ENCODE assay signal across 1 cellular context in the genomic region with DNA sequence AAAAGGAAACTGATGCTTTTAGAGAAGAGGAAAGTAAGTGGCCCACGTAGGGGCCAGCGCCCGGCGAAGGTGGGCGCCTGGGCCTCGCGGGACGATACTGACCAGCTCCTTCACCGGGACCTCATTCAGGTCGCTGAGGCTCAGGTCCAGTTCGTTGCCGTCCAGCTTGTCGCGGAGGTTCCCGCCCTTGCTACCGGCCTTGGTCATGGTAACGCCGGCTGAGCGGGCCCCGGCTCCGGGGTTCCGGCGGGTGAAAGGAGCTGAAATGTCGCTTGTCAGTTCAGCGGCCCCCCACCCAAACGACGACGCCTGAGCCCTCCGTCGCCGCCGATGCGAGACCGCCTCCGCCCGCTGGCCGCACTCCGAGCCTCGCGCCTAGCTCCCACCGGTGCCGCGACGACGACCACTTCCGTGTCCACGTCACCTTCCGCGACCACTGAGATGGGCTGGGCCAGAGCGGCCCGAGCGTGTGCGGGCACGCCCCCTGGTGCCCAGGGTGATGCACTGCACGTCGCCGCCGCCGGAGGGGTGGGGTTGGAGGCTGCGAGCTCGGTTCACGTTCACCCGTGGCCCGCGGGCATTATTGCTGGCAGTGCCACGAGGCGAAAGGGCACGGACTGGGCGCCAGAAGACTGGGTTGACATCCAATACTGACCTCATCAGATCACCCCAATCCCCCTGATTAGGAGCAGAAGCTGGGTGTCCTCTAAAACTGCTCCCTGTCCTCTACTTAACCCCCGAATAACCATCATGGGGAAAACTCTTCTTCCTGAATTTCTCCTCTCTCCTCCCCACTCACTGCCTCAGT.
TF ChIP-seq lines count a peak whose summit lies in the region.

Gene LRRC59 (minus strand): TSS at position 413 of the 808 bp plus-strand sequence. CDS start 206 bp downstream, at position 207.

TF ChIP-seq in HepG2, 621 proteins besides CTCF, POLR2A, EP300 and RAD21 (continued from another document and continues in another):
- TF ChIP-seq ZBTB33 (CRISPR knock-in tag; IDR thresholded peaks at IDR 0.05) (peak; percentile 94), MIER3 (CRISPR knock-in tag; IDR thresholded peaks at IDR 0.05; ENCODE audit: borderline replicate concordance) (peak; percentile 100), MAF1 (CRISPR knock-in tag; IDR thresholded peaks at IDR 0.05; ENCODE audit: borderline replicate concordance) (peak; percentile 95), SYNCRIP (IDR thresholded peaks at IDR 0.05; ENCODE audit: insufficient read depth, low read depth, low read length) (no peak), ZIK1 (CRISPR knock-in tag; IDR thresholded peaks at IDR 0.05; ENCODE audit: borderline replicate concordance, low read depth) (peak; percentile 98), MLX (CRISPR knock-in tag; IDR thresholded peaks at IDR 0.05) (peak; percentile 61; the same call in 1 of the 2 replicates), HOXA5 (CRISPR knock-in tag; IDR thresholded peaks at IDR 0.05) (peak; percentile 98), ZNF816 (CRISPR knock-in tag; IDR thresholded peaks at IDR 0.05; ENCODE audit: borderline replicate concordance) (0 out of 2 replicates have a peak, but pooled peaks have one; percentile 78), MBD4 (IDR thresholded peaks at IDR 0.05; ENCODE audit: borderline replicate concordance, low read length) (no peak), KAT7 (CRISPR knock-in tag; IDR thresholded peaks at IDR 0.05; ENCODE audit: borderline replicate concordance) (peak; percentile 100), GABPA (IDR thresholded peaks at IDR 0.05; ENCODE audit: low read depth, low read length) (peak; percentile 83), GABPA (CRISPR knock-in tag; IDR thresholded peaks at IDR 0.05; ENCODE audit: low read depth) (peak; percentile 90), ZFP37 (CRISPR knock-in tag; IDR thresholded peaks at IDR 0.05; ENCODE audit: borderline replicate concordance) (no peak), ZFP90 (CRISPR knock-in tag; IDR thresholded peaks at IDR 0.05; ENCODE audit: borderline replicate concordance) (peak; percentile 93; the same call in 1 of the 2 replicates), HDAC1 (CRISPR knock-in tag; IDR thresholded peaks at IDR 0.05) (peak; percentile 100), ZNF263 (CRISPR knock-in tag; IDR thresholded peaks at IDR 0.05) (peak; percentile 64; the same call in 1 of the 2 replicates), ZNF235 (CRISPR knock-in tag; IDR thresholded peaks at IDR 0.05; ENCODE audit: borderline replicate concordance) (no peak; the same call in 1 of the 2 replicates), JUND (CRISPR knock-in tag; IDR thresholded peaks at IDR 0.05) (peak; percentile 98), ZSCAN21 (CRISPR knock-in tag; IDR thresholded peaks at IDR 0.05; ENCODE audit: borderline replicate concordance) (peak; percentile 98), ZNF75D (CRISPR knock-in tag; IDR thresholded peaks at IDR 0.05; ENCODE audit: borderline replicate concordance) (no peak), ZNF709 (CRISPR knock-in tag; IDR thresholded peaks at IDR 0.05) (peak; percentile 99), ZNF143 (CRISPR knock-in tag; IDR thresholded peaks at IDR 0.05) (peak; percentile 80), CHD2 (IDR thresholded peaks at IDR 0.05; ENCODE audit: low read depth, low read length) (no peak; the same call in 1 of the 2 replicates), RARG (CRISPR knock-in tag; IDR thresholded peaks at IDR 0.05; ENCODE audit: low read depth) (no peak; the same call in 1 of the 2 replicates), BRD4 (CRISPR knock-in tag; IDR thresholded peaks at IDR 0.05) (peak; percentile 99), TOE1 (CRISPR knock-in tag; IDR thresholded peaks at IDR 0.05) (peak; percentile 93), ZNF451 (CRISPR knock-in tag; IDR thresholded peaks at IDR 0.05) (peak; percentile 96; the same call in 1 of the 2 replicates), SRY (CRISPR knock-in tag; IDR thresholded peaks at IDR 0.05) (peak; percentile 97), MTF1 (CRISPR knock-in tag; IDR thresholded peaks at IDR 0.05) (no peak; the same call in 1 of the 2 replicates), ARNTL (CRISPR knock-in tag; IDR thresholded peaks at IDR 0.05) (peak; percentile 87), DMAP1 (CRISPR knock-in tag; IDR thresholded peaks at IDR 0.05) (peak; percentile 100), ZNF24 (IDR thresholded peaks at IDR 0.05) (peak; percentile 22; the same call in 1 of the 2 replicates), ZNF207 (IDR thresholded peaks at IDR 0.05; ENCODE audit: borderline replicate concordance) (no peak), FOSL1 (CRISPR knock-in tag; IDR thresholded peaks at IDR 0.05; ENCODE audit: borderline replicate concordance) (peak; percentile 51; the same call in 1 of the 2 replicates), ZBTB38 (CRISPR knock-in tag; IDR thresholded peaks at IDR 0.05) (peak; percentile 97), ZNF564 (CRISPR knock-in tag; IDR thresholded peaks at IDR 0.05) (peak; percentile 97), ZNF253 (CRISPR knock-in tag; IDR thresholded peaks at IDR 0.05; ENCODE audit: borderline replicate concordance) (peak; percentile 86; the same call in 1 of the 2 replicates), ZSCAN20 (CRISPR knock-in tag; IDR thresholded peaks at IDR 0.05; ENCODE audit: borderline replicate concordance) (0 out of 2 replicates have a peak, but pooled peaks have one; percentile 10), ZNF629 (CRISPR knock-in tag; conservative IDR thresholded peaks at IDR 0.05) (peak; percentile 43)
- TF ChIP-seq, protein P1, sequence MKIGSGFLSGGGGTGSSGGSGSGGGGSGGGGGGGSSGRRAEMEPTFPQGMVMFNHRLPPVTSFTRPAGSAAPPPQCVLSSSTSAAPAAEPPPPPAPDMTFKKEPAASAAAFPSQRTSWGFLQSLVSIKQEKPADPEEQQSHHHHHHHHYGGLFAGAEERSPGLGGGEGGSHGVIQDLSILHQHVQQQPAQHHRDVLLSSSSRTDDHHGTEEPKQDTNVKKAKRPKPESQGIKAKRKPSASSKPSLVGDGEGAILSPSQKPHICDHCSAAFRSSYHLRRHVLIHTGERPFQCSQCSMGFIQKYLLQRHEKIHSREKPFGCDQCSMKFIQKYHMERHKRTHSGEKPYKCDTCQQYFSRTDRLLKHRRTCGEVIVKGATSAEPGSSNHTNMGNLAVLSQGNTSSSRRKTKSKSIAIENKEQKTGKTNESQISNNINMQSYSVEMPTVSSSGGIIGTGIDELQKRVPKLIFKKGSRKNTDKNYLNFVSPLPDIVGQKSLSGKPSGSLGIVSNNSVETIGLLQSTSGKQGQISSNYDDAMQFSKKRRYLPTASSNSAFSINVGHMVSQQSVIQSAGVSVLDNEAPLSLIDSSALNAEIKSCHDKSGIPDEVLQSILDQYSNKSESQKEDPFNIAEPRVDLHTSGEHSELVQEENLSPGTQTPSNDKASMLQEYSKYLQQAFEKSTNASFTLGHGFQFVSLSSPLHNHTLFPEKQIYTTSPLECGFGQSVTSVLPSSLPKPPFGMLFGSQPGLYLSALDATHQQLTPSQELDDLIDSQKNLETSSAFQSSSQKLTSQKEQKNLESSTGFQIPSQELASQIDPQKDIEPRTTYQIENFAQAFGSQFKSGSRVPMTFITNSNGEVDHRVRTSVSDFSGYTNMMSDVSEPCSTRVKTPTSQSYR (CRISPR knock-in tag; IDR thresholded peaks at IDR 0.05; ENCODE audit: borderline replicate concordance): peak; percentile 78; the same call in 1 of the 2 replicates
- TF ChIP-seq, protein P2, sequence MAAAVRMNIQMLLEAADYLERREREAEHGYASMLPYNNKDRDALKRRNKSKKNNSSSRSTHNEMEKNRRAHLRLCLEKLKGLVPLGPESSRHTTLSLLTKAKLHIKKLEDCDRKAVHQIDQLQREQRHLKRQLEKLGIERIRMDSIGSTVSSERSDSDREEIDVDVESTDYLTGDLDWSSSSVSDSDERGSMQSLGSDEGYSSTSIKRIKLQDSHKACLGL (CRISPR knock-in tag; IDR thresholded peaks at IDR 0.05): peak; percentile 96
- TF ChIP-seq, protein P3, sequence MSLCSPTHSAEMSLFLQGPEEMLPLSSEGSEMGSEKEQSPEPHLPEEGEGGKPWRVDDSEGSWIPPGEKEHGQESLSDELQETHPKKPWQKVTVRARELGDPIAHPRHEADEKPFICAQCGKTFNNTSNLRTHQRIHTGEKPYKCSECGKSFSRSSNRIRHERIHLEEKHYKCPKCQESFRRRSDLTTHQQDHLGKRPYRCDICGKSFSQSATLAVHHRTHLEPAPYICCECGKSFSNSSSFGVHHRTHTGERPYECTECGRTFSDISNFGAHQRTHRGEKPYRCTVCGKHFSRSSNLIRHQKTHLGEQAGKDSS (CRISPR knock-in tag; IDR thresholded peaks at IDR 0.05; ENCODE audit: borderline replicate concordance, low read depth): peak; percentile 96
- TF ChIP-seq, protein P4, sequence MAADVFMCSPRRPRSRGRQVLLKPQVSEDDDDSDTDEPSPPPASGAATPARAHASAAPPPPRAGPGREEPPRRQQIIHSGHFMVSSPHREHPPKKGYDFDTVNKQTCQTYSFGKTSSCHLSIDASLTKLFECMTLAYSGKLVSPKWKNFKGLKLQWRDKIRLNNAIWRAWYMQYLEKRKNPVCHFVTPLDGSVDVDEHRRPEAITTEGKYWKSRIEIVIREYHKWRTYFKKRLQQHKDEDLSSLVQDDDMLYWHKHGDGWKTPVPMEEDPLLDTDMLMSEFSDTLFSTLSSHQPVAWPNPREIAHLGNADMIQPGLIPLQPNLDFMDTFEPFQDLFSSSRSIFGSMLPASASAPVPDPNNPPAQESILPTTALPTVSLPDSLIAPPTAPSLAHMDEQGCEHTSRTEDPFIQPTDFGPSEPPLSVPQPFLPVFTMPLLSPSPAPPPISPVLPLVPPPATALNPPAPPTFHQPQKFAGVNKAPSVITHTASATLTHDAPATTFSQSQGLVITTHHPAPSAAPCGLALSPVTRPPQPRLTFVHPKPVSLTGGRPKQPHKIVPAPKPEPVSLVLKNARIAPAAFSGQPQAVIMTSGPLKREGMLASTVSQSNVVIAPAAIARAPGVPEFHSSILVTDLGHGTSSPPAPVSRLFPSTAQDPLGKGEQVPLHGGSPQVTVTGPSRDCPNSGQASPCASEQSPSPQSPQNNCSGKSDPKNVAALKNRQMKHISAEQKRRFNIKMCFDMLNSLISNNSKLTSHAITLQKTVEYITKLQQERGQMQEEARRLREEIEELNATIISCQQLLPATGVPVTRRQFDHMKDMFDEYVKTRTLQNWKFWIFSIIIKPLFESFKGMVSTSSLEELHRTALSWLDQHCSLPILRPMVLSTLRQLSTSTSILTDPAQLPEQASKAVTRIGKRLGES (CRISPR knock-in tag; IDR thresholded peaks at IDR 0.05; ENCODE audit: borderline replicate concordance): no peak
- TF ChIP-seq, protein P5, sequence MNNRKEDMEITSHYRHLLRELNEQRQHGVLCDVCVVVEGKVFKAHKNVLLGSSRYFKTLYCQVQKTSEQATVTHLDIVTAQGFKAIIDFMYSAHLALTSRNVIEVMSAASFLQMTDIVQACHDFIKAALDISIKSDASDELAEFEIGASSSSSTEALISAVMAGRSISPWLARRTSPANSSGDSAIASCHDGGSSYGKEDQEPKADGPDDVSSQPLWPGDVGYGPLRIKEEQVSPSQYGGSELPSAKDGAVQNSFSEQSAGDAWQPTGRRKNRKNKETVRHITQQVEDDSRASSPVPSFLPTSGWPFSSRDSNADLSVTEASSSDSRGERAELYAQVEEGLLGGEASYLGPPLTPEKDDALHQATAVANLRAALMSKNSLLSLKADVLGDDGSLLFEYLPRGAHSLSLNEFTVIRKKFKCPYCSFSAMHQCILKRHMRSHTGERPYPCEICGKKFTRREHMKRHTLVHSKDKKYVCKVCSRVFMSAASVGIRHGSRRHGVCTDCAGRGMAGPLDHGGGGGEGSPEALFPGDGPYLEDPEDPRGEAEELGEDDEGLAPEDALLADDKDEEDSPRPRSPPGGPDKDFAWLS (CRISPR knock-in tag; IDR thresholded peaks at IDR 0.05; ENCODE audit: borderline replicate concordance): 0 out of 2 replicates have a peak, but pooled peaks have one; percentile 60
- TF ChIP-seq, protein P6, sequence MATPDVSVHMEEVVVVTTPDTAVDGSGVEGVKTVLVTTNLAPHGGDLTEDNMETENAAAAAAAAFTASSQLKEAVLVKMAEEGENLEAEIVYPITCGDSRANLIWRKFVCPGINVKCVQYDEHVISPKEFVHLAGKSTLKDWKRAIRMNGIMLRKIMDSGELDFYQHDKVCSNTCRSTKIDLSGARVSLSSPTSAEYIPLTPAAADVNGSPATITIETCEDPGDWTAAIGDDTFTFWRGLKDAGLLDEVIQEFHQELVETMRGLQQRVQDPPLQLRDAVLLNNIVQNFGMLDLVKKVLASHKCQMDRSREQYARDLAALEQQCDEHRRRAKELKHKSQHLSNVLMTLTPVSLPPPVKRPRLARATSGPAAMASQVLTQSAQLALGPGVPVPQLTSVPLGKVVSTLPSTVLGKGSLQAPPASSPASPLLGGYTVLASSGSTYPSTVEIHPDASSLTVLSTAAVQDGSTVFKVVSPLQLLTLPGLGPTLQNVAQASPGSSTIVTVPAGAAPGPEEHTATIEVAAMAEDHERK (CRISPR knock-in tag; IDR thresholded peaks at IDR 0.05; ENCODE audit: low read depth): peak; percentile 85
- TF ChIP-seq, protein P7, sequence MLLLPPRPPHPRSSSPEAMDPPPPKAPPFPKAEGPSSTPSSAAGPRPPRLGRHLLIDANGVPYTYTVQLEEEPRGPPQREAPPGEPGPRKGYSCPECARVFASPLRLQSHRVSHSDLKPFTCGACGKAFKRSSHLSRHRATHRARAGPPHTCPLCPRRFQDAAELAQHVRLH (CRISPR knock-in tag; IDR thresholded peaks at IDR 0.05; ENCODE audit: borderline replicate concordance, low read depth): peak; percentile 100
